In the genomic region with DNA sequence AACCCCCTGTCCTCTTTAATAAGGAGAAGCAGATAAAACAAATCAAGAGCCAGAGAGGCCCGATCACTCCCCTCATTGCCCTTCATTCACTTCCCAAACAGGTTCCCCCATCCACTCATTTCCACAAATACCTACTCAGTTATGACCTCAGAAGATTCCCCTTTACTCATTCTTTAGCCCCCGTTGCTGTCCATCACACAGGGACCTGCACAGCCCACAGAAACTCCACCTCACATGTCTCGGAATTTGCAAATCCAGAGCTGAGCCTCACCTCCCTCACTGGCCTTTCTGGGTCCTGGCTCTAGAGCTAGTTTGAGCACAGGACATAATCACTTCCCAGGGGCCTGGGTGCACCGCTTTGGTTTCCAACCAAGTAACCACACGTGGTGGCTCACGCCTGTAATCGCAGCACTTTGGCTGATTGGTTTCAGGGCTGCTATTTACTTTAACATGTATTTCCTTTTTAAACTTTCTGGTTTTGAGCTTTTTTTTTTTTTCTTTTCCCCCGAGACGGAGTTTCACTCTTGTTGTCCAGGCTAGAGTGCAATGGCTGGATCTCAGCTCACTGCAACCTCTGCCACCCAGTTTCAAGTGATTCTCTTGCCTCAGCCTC, we compare ENCODE assay signal across 10 cellular contexts. TPM values are rescaled to one million over a fixed set of nuclear protein-coding genes. Genes with fewer than 3 reads are reported as not detected.
DNase-seq lines count a peak whose midpoint lies in the region; ATAC-seq and TF ChIP-seq lines count a peak whose summit lies in the region.
"Had no signal": no experiment of that assay in that cellular context is flagged by ENCODE, and none has a peak within 500 bp of the region (broad histone marks: within the 10 kb centered on the region; RNA-seq: fewer than 3 reads in every experiment).

No MANE protein-coding gene starts in this region.

- DNase-seq in activated CD4-positive, alpha-beta T cell treated with anti-CD3 and anti-CD28 coated beads for 36 hours, result peak; percentile 45
- no peak for DNase-seq in activated CD4-positive, alpha-beta T cell treated with anti-CD3 and anti-CD28 coated beads, Interleukin-2, amount 50 U/mL, for 4 hours
- DNase-seq in stimulated activated CD8-positive, alpha-beta memory T cell treated with anti-CD3 and anti-CD28 coated beads, Interleukin-12 subunit alpha, Interleukin-12 subunit beta, amount 100 ng/mL, for 4 hours (ENCODE audit: low read depth), result peak; percentile 8
- no peak for DNase-seq in OCI-LY7 (ENCODE audit: low spot score)
- no peak for DNase-seq in foreskin melanocyte
- DNase-seq in upper lobe of right lung, result no peak
- DNase-seq: anterior cingulate cortex, Karpas-422 had no signal

- H3K79me2 ChIP-seq in OCI-LY3 (ENCODE audit: low read length) (peaks cover 93% of the 10 kb centered on the region), OCI-LY7 (ENCODE audit: insufficient read depth, low read depth, low read length) (peaks cover 73% of the 10 kb centered on the region)

- H3K27ac ChIP-seq in OCI-LY3 (ENCODE audit: low read length) (no peak overlapping the region), OCI-LY7 (ENCODE audit: low read depth, low read length, poor library complexity, severe bottlenecking) (no peak overlapping the region), upper lobe of right lung (no peak overlapping the region)

- BruUV-seq in OCI-LY7 (replicated peaks; lab: Mats Ljungman, UMichigan), result no TSS peak

- POLR2A ChIA-PET in activated CD4-positive, alpha-beta T cell treated with anti-CD3 and anti-CD28 coated beads for 36 hours (lab: Charles Lee), result no interaction called here
- POLR2A ChIA-PET in OCI-LY7 (lab: Charles Lee), result interaction anchor here (0.8 to 1.4 kb wide), 3 partner anchors 10 to 37 kb away, joined by 3 to 5 read pairs (median 4); no protein-coding TSS in a partner anchor

- peaks cover 20% of the 10 kb centered on the region for H3K36me3 ChIP-seq in OCI-LY3 (replicated peaks; ENCODE audit: low read depth, low read length)
- peaks cover 72% of the 10 kb centered on the region for H3K36me3 ChIP-seq in OCI-LY7 (ENCODE audit: insufficient read depth, low read length)
- H3K36me3 ChIP-seq in upper lobe of right lung, result peaks cover 29% of the 10 kb centered on the region

- H3K4me2 ChIP-seq in OCI-LY3 (ENCODE audit: low read length) (peak overlapping the region; percentile 8; the same call in 1 of the 2 replicates), OCI-LY7 (ENCODE audit: low read length) (no peak overlapping the region)

- peaks cover 80% of the 10 kb centered on the region for H4K20me1 ChIP-seq in OCI-LY3 (ENCODE audit: insufficient read depth, low read length)
- H4K20me1 ChIP-seq in OCI-LY7 (ENCODE audit: insufficient read depth, low read length), result peaks cover 6% of the 10 kb centered on the region; the same call in 1 of the 2 replicates

- peak; percentile 61 for ATAC-seq in activated CD4-positive, alpha-beta T cell treated with anti-CD3 and anti-CD28 coated beads for 36 hours
- ATAC-seq in GM21825 (IDR thresholded peaks at IDR 0.05; ENCODE audit: unreplicated experiment) (peak; percentile 87), upper lobe of right lung (no peak)

- H2AFZ ChIP-seq in OCI-LY3 (ENCODE audit: low read depth, low read length) (no peak overlapping the region), OCI-LY7 (ENCODE audit: low read length) (no peak overlapping the region)

- TF ChIP-seq CTCF in OCI-LY3 (IDR thresholded peaks at IDR 0.05; ENCODE audit: low read depth, low read length) (no peak), OCI-LY7 (conservative IDR thresholded peaks at IDR 0.05; ENCODE audit: low read length) (no peak), upper lobe of right lung (IDR thresholded peaks at IDR 0.05) (no peak)

- H3K9me3 Mint-ChIP-seq in activated CD4-positive, alpha-beta T cell treated with anti-CD3 and anti-CD28 coated beads for 36 hours (ENCODE audit: low read depth), result no peaks in the 10 kb centered on the region

- no peak overlapping the region for H3K9ac ChIP-seq in OCI-LY3 (ENCODE audit: low read length)

- intact Hi-C loops in activated CD4-positive, alpha-beta T cell treated with anti-CD3 and anti-CD28 coated beads for 36 hours (cut with DNase I, micrococcal nuclease), result no loop called here
- intact Hi-C loops in OCI-LY7 (cut with micrococcal nuclease; ENCODE audit: unreplicated experiment) (no loop called here), upper lobe of right lung (cut with DNase I) (no loop called here)

- CTCF ChIA-PET in activated CD4-positive, alpha-beta T cell treated with anti-CD3 and anti-CD28 coated beads for 36 hours (lab: Charles Lee), result interaction anchor here (0.6 to 1.4 kb wide), 4 partner anchors 11 to 1545 kb away, joined by 3 to 5 read pairs (median 4); no protein-coding TSS in a partner anchor
- CTCF ChIA-PET in OCI-LY7 (lab: Charles Lee; ENCODE audit: unreplicated experiment), result interaction anchor here (0.6 kb wide), 1 partner anchor 160 kb away, joined by 3 read pairs; no protein-coding TSS in a partner anchor

- H3K4me3 Mint-ChIP-seq in activated CD4-positive, alpha-beta T cell treated with anti-CD3 and anti-CD28 coated beads for 36 hours, result no peak overlapping the region

- H3K9me3 ChIP-seq in OCI-LY3 (ENCODE audit: insufficient read depth, low read length) (no peaks in the 10 kb centered on the region), OCI-LY7 (ENCODE audit: low read length) (no peaks in the 10 kb centered on the region), upper lobe of right lung (no peaks in the 10 kb centered on the region)

- peak overlapping the region; percentile 43 for H3K27ac Mint-ChIP-seq in activated CD4-positive, alpha-beta T cell treated with anti-CD3 and anti-CD28 coated beads for 36 hours

- peaks cover 24% of the 10 kb centered on the region for H3K36me3 Mint-ChIP-seq in activated CD4-positive, alpha-beta T cell treated with anti-CD3 and anti-CD28 coated beads for 36 hours (ENCODE audit: low read depth)

- H3K27me3 Mint-ChIP-seq in activated CD4-positive, alpha-beta T cell treated with anti-CD3 and anti-CD28 coated beads for 36 hours, result no peaks in the 10 kb centered on the region

- H3K4me3 ChIP-seq in OCI-LY3 (ENCODE audit: low read length) (no peak overlapping the region), OCI-LY7 (ENCODE audit: low read depth, low read length, poor library complexity, severe bottlenecking) (no peak overlapping the region), upper lobe of right lung (no peak overlapping the region)

- H3K4me1 Mint-ChIP-seq in activated CD4-positive, alpha-beta T cell treated with anti-CD3 and anti-CD28 coated beads for 36 hours, result peaks cover 72% of the 10 kb centered on the region

- H3K4me1 ChIP-seq in OCI-LY3 (ENCODE audit: low read length) (peaks cover 27% of the 10 kb centered on the region), OCI-LY7 (ENCODE audit: insufficient read depth, low read length, poor library complexity, severe bottlenecking) (peaks cover 5% of the 10 kb centered on the region), upper lobe of right lung (peaks cover 22% of the 10 kb centered on the region)

- no peaks in the 10 kb centered on the region for H3K27me3 ChIP-seq in OCI-LY3 (ENCODE audit: low read depth, low read length)
- no peaks in the 10 kb centered on the region for H3K27me3 ChIP-seq in upper lobe of right lung

- no peaks in the 10 kb centered on the region for H3K9me2 ChIP-seq in OCI-LY7 (ENCODE audit: insufficient read depth, low read length)

RNA-seq across cellular contexts. Expression of gene ATP6V0E1, which starts 17.8 kb away (rescaled TPM):
- total RNA-seq in activated CD4-positive, alpha-beta T cell treated with anti-CD3 and anti-CD28 coated beads for 36 hours, result 100 to 1,000 TPM; 102 to 109 TPM
- total RNA-seq in OCI-LY7 (2014; rRNA removed; shearing (Covaris generic)), result 26.9 and 39.9 TPM in 2 replicates
- total RNA-seq in OCI-LY7 (2022), result 41.9 and 59.4 TPM in 2 replicates
- 326 TPM for total RNA-seq in upper lobe of right lung

RNA-seq across cellular contexts. Expression of gene RPL26L1, which starts 42.1 kb away (rescaled TPM):
- total RNA-seq in activated CD4-positive, alpha-beta T cell treated with anti-CD3 and anti-CD28 coated beads for 36 hours, result 10 to 100 TPM; 62.8 to 72.6 TPM
- total RNA-seq in OCI-LY7 (2014; rRNA removed; shearing (Covaris generic)), result 34.5 and 45.0 TPM in 2 replicates
- 48.4 and 63.1 TPM in 2 replicates for total RNA-seq in OCI-LY7 (2022)
- 26.4 TPM for total RNA-seq in upper lobe of right lung

RNA-seq across cellular contexts. Expression of gene CREBRF, which starts 54.8 kb away (rescaled TPM):
- 10 to 100 TPM; 10.2 to 11.3 TPM for total RNA-seq in activated CD4-positive, alpha-beta T cell treated with anti-CD3 and anti-CD28 coated beads for 36 hours
- total RNA-seq in OCI-LY7 (2014; rRNA removed; shearing (Covaris generic)), result 12.5 and 17.4 TPM in 2 replicates
- total RNA-seq in OCI-LY7 (2022), result 12.1 and 14.5 TPM in 2 replicates
- 47.4 TPM for total RNA-seq in upper lobe of right lung

Comparison
In these comparisons a context has a peak if more than half of its experiments do, and no peak if none do; other contexts are left out.
1. DNase-seq: peak in activated CD4-positive, alpha-beta T cell treated with anti-CD3 and anti-CD28 coated beads for 36 hours (single experiment) and stimulated activated CD8-positive, alpha-beta memory T cell treated with anti-CD3 and anti-CD28 coated beads, Interleukin-12 subunit alpha, Interleukin-12 subunit beta, amount 100 ng/mL, for 4 hours (single experiment); none in activated CD4-positive, alpha-beta T cell treated with anti-CD3 and anti-CD28 coated beads, Interleukin-2, amount 50 U/mL, for 4 hours (0 of 2), OCI-LY7 (single experiment), foreskin melanocyte (single experiment) and upper lobe of right lung (single experiment).